Comparison of ENCODE assay signal across 9 cellular contexts in the genomic region with DNA sequence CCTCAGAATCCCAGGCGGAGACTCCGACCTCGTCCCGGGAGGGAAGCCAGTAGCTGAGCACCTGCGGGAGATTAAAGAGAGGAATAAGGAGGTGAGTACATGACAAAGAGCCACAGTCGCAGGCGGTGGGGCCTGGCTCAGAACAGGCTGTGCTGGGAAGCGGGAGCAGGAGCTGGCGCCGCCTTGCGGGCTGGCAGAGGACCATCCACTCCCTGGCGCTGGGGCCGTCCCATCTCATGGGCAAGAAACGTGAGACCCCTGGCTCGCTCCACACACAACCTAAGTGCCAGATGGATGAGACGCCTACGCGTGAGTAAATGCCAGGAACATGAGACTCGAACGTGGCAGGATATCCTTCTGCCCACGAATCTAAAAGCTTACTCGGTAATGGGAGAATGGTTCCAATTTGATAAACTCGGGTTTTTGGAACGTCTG. TPM values are rescaled to one million over a fixed set of nuclear protein-coding genes. Genes with fewer than 3 reads are reported as not detected.
DNase-seq lines count a peak whose midpoint lies in the region; ATAC-seq and TF ChIP-seq lines count a peak whose summit lies in the region.
"Had no signal": no experiment of that assay in that cellular context is flagged by ENCODE, and none has a peak within 500 bp of the region (broad histone marks: within the 10 kb centered on the region; RNA-seq: fewer than 3 reads in every experiment).

No MANE protein-coding gene starts in this region.

- no peaks in the 10 kb centered on the region for H3K27me3 Mint-ChIP-seq in Calu3 (ENCODE audit: unreplicated experiment)

- peaks cover 8% of the 10 kb centered on the region for H3K27me3 ChIP-seq in kidney epithelial cell (ENCODE audit: control insufficient read depth, insufficient read depth, low read length)

- ATAC-seq in HG03095 (IDR thresholded peaks at IDR 0.05; ENCODE audit: unreplicated experiment) (no peak), HG02571 (IDR thresholded peaks at IDR 0.05; ENCODE audit: unreplicated experiment) (no peak)

- H3K36me3 ChIP-seq in kidney epithelial cell (ENCODE audit: control insufficient read depth, insufficient read depth, low read length) = no peaks in the 10 kb centered on the region

- no peak for DNase-seq in GM10248 (ENCODE audit: extremely low spot score)
- peak; percentile 90 for DNase-seq in NCI-H446 treated with DMSO at 0.1 percent for 48 hours (lab: John Stamatoyannopoulos, UW)
- peak; percentile 91 for DNase-seq in cerebellum (ENCODE audit: low spot score)
- no peak for DNase-seq in kidney epithelial cell (ENCODE audit: low read depth)
- peak; percentile 19 for DNase-seq in stimulated activated naive CD4-positive, alpha-beta T cell treated with Interleukin-2 at 50 U/mL for 16 hours (lab: John Stamatoyannopoulos, UW)
- no peak for DNase-seq in Calu3

- no peaks in the 10 kb centered on the region for H3K9me3 Mint-ChIP-seq in Calu3 (ENCODE audit: low read depth, unreplicated experiment)

- BruUV-seq in Calu3 (replicated peaks; lab: Mats Ljungman, UMichigan) = no TSS peak

- no peak overlapping the region for H3K4me3 Mint-ChIP-seq in Calu3 (ENCODE audit: low read depth, unreplicated experiment)

- TF ChIP-seq CTCF in GM10248 (IDR thresholded peaks at IDR 0.05; ENCODE audit: control extremely low read depth, extremely low read depth, low read depth, missing control alignments) = peak; percentile 35
- TF ChIP-seq CTCF in kidney epithelial cell (IDR thresholded peaks at IDR 0.05; ENCODE audit: insufficient read depth, low read length, poor library complexity, severe bottlenecking) = peak; percentile 96
- TF ChIP-seq CTCF in Calu3 (IDR thresholded peaks at IDR 0.05; ENCODE audit: unreplicated experiment) = no peak

- H3K36me3 Mint-ChIP-seq in Calu3 (ENCODE audit: insufficient read depth, unreplicated experiment) = peaks cover 45% of the 10 kb centered on the region

- no peak overlapping the region for H3K27ac Mint-ChIP-seq in Calu3 (ENCODE audit: unreplicated experiment)

- H3K4me3 ChIP-seq in kidney epithelial cell (ENCODE audit: low read depth, low read length) = no peak overlapping the region
- H3K4me3 ChIP-seq: skin epidermis had no signal

- no peaks in the 10 kb centered on the region for H3K4me1 Mint-ChIP-seq in Calu3 (ENCODE audit: low read depth, unreplicated experiment)

- CTCF ChIA-PET in GM10248 (lab: Yijun Ruan, JAX) = interaction anchor here (0.7 to 2.0 kb wide), 3 partner anchors 13 to 59 kb away, joined by 3 to 12 read pairs (median 4); a partner anchor contains a TSS
- CTCF ChIA-PET in Calu3 (lab: Charles Lee) = no interaction called here

- intact Hi-C loops in Calu3 (cut with micrococcal nuclease; ENCODE audit: unreplicated experiment) = no loop called here

- POLR2A ChIA-PET in GM10248 (lab: Yijun Ruan, JAX) = no interaction called here

RNA-seq across cellular contexts. Expression of a gene that starts 6.3 kb away (rescaled TPM):
- total RNA-seq in cerebellum (6.3 TPM), kidney epithelial cell (0.25 TPM in 1 of 2 replicates, not detected in the other), Calu3 (2022) (not detected in 2 replicates)

RNA-seq across cellular contexts. Expression of a gene that starts 6.3 kb away (rescaled TPM):
- total RNA-seq in cerebellum = 44.0 TPM
- 27.6 and 54.9 TPM in 2 replicates for total RNA-seq in kidney epithelial cell
- 73.8 and 83.3 TPM in 2 replicates for total RNA-seq in Calu3 (2022)

RNA-seq across cellular contexts. Expression of a gene that starts 14.5 kb away (rescaled TPM):
- 18.4 TPM for total RNA-seq in cerebellum
- 17.1 and 19.8 TPM in 2 replicates for total RNA-seq in kidney epithelial cell
- total RNA-seq in Calu3 (2022) = 44.5 and 53.6 TPM in 2 replicates

RNA-seq across cellular contexts. Expression of a gene that starts 21.4 kb away (rescaled TPM):
- total RNA-seq in cerebellum (7.6 TPM), kidney epithelial cell (31.1 and 36.2 TPM in 2 replicates), Calu3 (2022) (15.9 and 16.3 TPM in 2 replicates)

RNA-seq across cellular contexts. Expression of a gene that starts 26.2 kb away (rescaled TPM):
- total RNA-seq in cerebellum = 243 TPM
- 708 and 1,183 TPM in 2 replicates for total RNA-seq in kidney epithelial cell
- 1,351 and 1,381 TPM in 2 replicates for total RNA-seq in Calu3 (2022)

Comparison
In these comparisons a context has a peak if more than half of its experiments do, and no peak if none do; other contexts are left out.
1. DNase-seq: peak in NCI-H446 treated with DMSO at 0.1 percent for 48 hours (single experiment), cerebellum (single experiment) and stimulated activated naive CD4-positive, alpha-beta T cell treated with Interleukin-2 at 50 U/mL for 16 hours (single experiment); none in GM10248 (single experiment), kidney epithelial cell (single experiment) and Calu3 (single experiment).